In the genomic region with DNA sequence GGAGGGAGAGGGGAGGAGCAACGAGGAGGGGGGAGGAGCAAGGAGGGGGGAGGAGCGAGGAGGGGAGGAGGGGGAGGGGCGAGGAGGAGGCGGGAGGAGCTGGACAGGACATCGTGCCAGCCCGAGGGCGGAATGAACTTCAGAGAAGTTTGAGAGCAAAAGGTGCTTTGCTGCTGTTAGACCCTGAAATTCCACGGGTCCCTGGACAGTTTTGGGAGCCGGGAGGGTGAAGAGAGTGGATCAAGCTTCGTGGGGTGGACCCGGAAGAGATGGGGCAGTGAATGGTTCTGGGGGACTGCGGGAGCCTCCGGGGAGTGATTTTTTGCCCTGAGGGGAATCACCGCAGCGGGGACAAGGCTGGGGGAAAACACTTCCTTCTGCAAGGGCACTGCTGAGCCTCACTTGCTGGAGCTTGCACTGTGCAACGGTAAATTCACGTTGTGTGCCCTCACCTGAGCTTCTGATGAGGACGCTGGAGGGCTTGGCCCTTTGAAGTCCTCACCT, we compare ENCODE assay signal across 8 cellular contexts. TPM values are rescaled to one million over a fixed set of nuclear protein-coding genes. Genes with fewer than 3 reads are reported as not detected.
DNase-seq lines count a peak whose midpoint lies in the region; ATAC-seq and TF ChIP-seq lines count a peak whose summit lies in the region.

No MANE protein-coding gene starts in this region.

- no peak for TF ChIP-seq CTCF in GM10266 (IDR thresholded peaks at IDR 0.05; ENCODE audit: control insufficient read depth, insufficient read depth, low read depth, missing control alignments)
- TF ChIP-seq CTCF in PC-9 (conservative IDR thresholded peaks at IDR 0.05), result no peak
- TF ChIP-seq CTCF in mucosa of descending colon (IDR thresholded peaks at IDR 0.05), result no peak

- H3K9me3 ChIP-seq in PC-9 (ENCODE audit: insufficient read depth, low read depth) (no peaks in the 10 kb centered on the region), mucosa of descending colon (no peaks in the 10 kb centered on the region), SJCRH30 (replicated peaks) (peaks cover 3% of the 10 kb centered on the region)

- no peaks in the 10 kb centered on the region for H3K79me2 ChIP-seq in PC-9 (ENCODE audit: low read depth)

- H3K4me2 ChIP-seq in PC-9, result peak overlapping the region; percentile 87

- H3F3A ChIP-seq in PC-9 (ENCODE audit: insufficient read depth, low read depth), result no peaks in the 10 kb centered on the region; the same call in 1 of the 2 replicates

- H2AFZ ChIP-seq in PC-9, result peak overlapping the region; percentile 85

- H3K9me2 ChIP-seq in PC-9 (ENCODE audit: insufficient read depth), result no peaks in the 10 kb centered on the region

- CTCF ChIA-PET in PC-9 (lab: Charles Lee), result no interaction called here

- H3K27me3 ChIP-seq in PC-9 (ENCODE audit: insufficient read depth, low read depth) (no peaks in the 10 kb centered on the region), SJCRH30 (no peaks in the 10 kb centered on the region)

- DNase-seq in GM10266 (ENCODE audit: extremely low spot score), result peak; percentile 72
- DNase-seq in PC-9, result peak; percentile 39 to 58
- DNase-seq in mucosa of descending colon, result peak; percentile 56 to 82 (median 65)
- no peak for DNase-seq in glomerular visceral epithelial cell (ENCODE audit: extremely low spot score)
- no peak for DNase-seq in SJCRH30
- no peak for DNase-seq in Ammon's horn (ENCODE audit: low spot score)

- POLR2A ChIA-PET in PC-9 (lab: Charles Lee; ENCODE audit: unreplicated experiment), result interaction anchor here (0.6 to 0.7 kb wide), 4 partner anchors 10 to 174 kb away, joined by 3 to 9 read pairs (median 6); a partner anchor contains a TSS

- ATAC-seq in mucosa of descending colon (peak; percentile 71), GM18907 (IDR thresholded peaks at IDR 0.05; ENCODE audit: unreplicated experiment) (no peak)

- no TSS peak for BruUV-seq in PC-9 (replicated peaks; lab: Mats Ljungman, UMichigan)

- H3K27ac ChIP-seq in PC-9 (no peak overlapping the region), angular gyrus (ENCODE audit: low read depth, low read length) (peak overlapping the region; percentile 7), SJCRH30 (no peak overlapping the region)

- H3K4me1 ChIP-seq in PC-9 (replicated peaks; ENCODE audit: insufficient read depth) (no peaks in the 10 kb centered on the region), mucosa of descending colon (ENCODE audit: low read depth) (no peaks in the 10 kb centered on the region), SJCRH30 (peaks cover 6% of the 10 kb centered on the region)

- intact Hi-C loops in PC-9 (cut with micrococcal nuclease; ENCODE audit: unreplicated experiment) (no loop called here), mucosa of descending colon (cut with DNase I, micrococcal nuclease) (no loop called here)

- no peaks in the 10 kb centered on the region for H3K36me3 ChIP-seq in PC-9 (ENCODE audit: low read depth)
- no peaks in the 10 kb centered on the region for H3K36me3 ChIP-seq in mucosa of descending colon (ENCODE audit: low read depth)
- H3K36me3 ChIP-seq in SJCRH30, result no peaks in the 10 kb centered on the region

- no peaks in the 10 kb centered on the region for H4K20me1 ChIP-seq in PC-9 (ENCODE audit: insufficient read depth)

- H3K4me3 ChIP-seq in PC-9, result peak overlapping the region; percentile 61
- H3K4me3 ChIP-seq in mucosa of descending colon, result no peak overlapping the region
- H3K4me3 ChIP-seq in SJCRH30, result no peak overlapping the region

RNA-seq across cellular contexts. Expression of a gene that starts 10.7 kb away (rescaled TPM):
- total RNA-seq in PC-9 (2021) (0.33 TPM in 1 of 2 replicates, not detected in the other), mucosa of descending colon (1 to 10 TPM in 1 of 3 donors, under 1 TPM in 2; 0.66 to 2.6 (median 0.72) TPM)
- total RNA-seq in SJCRH30 (2014; rRNA removed; shearing (Covaris generic)), result not detected in 2 replicates

RNA-seq across cellular contexts. Expression of a gene that starts 21.4 kb away (rescaled TPM):
- 68.6 and 76.9 TPM in 2 replicates for total RNA-seq in PC-9 (2021)
- total RNA-seq in mucosa of descending colon, result 10 to 100 TPM; 21.2 to 37.1 (median 29.7) TPM
- 4.7 and 8.5 TPM in 2 replicates for total RNA-seq in SJCRH30 (2014; rRNA removed; shearing (Covaris generic))

RNA-seq across cellular contexts. Expression of a gene that starts 30.8 kb away (rescaled TPM):
- 143 and 147 TPM in 2 replicates for total RNA-seq in PC-9 (2021)
- total RNA-seq in mucosa of descending colon, result 100 to 1,000 TPM in 1 of 3 donors, 10 to 100 TPM in 2; 92.6 to 110 (median 96.4) TPM
- total RNA-seq in SJCRH30 (2014; rRNA removed; shearing (Covaris generic)), result 127 and 131 TPM in 2 replicates

RNA-seq across cellular contexts. Expression of a gene that starts 31.4 kb away (rescaled TPM):
- total RNA-seq in PC-9 (2021) (26.0 and 35.0 TPM in 2 replicates), mucosa of descending colon (10 to 100 TPM; 19.3 to 22.1 (median 22.0) TPM)
- 11.0 and 17.2 TPM in 2 replicates for total RNA-seq in SJCRH30 (2014; rRNA removed; shearing (Covaris generic))

RNA-seq across cellular contexts. Expression of a gene that starts 31.8 kb away (rescaled TPM):
- total RNA-seq in PC-9 (2021), result not detected in 2 replicates
- total RNA-seq in mucosa of descending colon, result not detected
- not detected in 2 replicates for total RNA-seq in SJCRH30 (2014; rRNA removed; shearing (Covaris generic))

Comparison
In these comparisons a context has a peak if more than half of its experiments do, and no peak if none do; other contexts are left out.
1. DNase-seq: peak in GM10266 (single experiment), PC-9 (2 of 2) and mucosa of descending colon (3 of 3); none in glomerular visceral epithelial cell (single experiment), SJCRH30 (0 of 2) and Ammon's horn (single experiment).